9 cellular contexts compared by ENCODE assay signal in genomic region chr1:39082140-39082799, GRCh38. TPM values are rescaled to one million over a fixed set of nuclear protein-coding genes. Genes with fewer than 3 reads are reported as not detected.
DNase-seq lines count a peak whose midpoint lies in the region; ATAC-seq, FAIRE-seq and TF ChIP-seq lines count a peak whose summit lies in the region.
"Had no signal": no experiment of that assay in that cellular context is flagged by ENCODE, and none has a peak within 500 bp of the region (broad histone marks: within the 10 kb centered on the region; RNA-seq: fewer than 3 reads in every experiment).

No MANE protein-coding gene starts in this region.

- CTCF ChIA-PET in activated CD8-positive, alpha-beta memory T cell treated with anti-CD3 and anti-CD28 coated beads, Interleukin-2, amount 10 ng/mL, durations not matched to agents 7 days and 5 days (lab: Charles Lee) = interaction anchor here (1.3 to 2.0 kb wide), 2 partner anchors 14 to 16 kb away, joined by 4 to 6 read pairs; no protein-coding TSS in a partner anchor

- no peak overlapping the region for H3K27ac Mint-ChIP-seq in activated CD8-positive, alpha-beta memory T cell treated with anti-CD3 and anti-CD28 coated beads, Interleukin-2, amount 10 ng/mL, durations not matched to agents 7 days and 5 days

- no peaks in the 10 kb centered on the region for H3K9me3 ChIP-seq in testis

- H3K9me3 Mint-ChIP-seq in activated CD8-positive, alpha-beta memory T cell treated with anti-CD3 and anti-CD28 coated beads, Interleukin-2, amount 10 ng/mL, durations not matched to agents 7 days and 5 days (ENCODE audit: low read depth) = no peaks in the 10 kb centered on the region

- no peak for DNase-seq in activated CD8-positive, alpha-beta memory T cell treated with anti-CD3 and anti-CD28 coated beads, Interleukin-2, amount 10 ng/mL, durations not matched to agents 7 days and 5 days
- DNase-seq in activated CD8-positive, alpha-beta memory T cell treated with anti-CD3 and anti-CD28 coated beads, Interleukin-2, amount 50 U/mL, for 4 hours = no peak
- DNase-seq in left kidney (ENCODE audit: low read depth, low spot score) (peak; percentile 33), testis (peak; percentile 42), HTR-8/SVneo (ENCODE audit: insufficient read length, low spot score) (no peak)
- DNase-seq: activated naive CD4-positive, alpha-beta T cell had no signal

- H3K4me1 ChIP-seq in testis = peaks cover 6% of the 10 kb centered on the region

- peak overlapping the region; percentile 21 for H3K4me3 Mint-ChIP-seq in activated CD8-positive, alpha-beta memory T cell treated with anti-CD3 and anti-CD28 coated beads, Interleukin-2, amount 10 ng/mL, durations not matched to agents 7 days and 5 days

- no peaks in the 10 kb centered on the region for H3K36me3 Mint-ChIP-seq in activated CD8-positive, alpha-beta memory T cell treated with anti-CD3 and anti-CD28 coated beads, Interleukin-2, amount 10 ng/mL, durations not matched to agents 7 days and 5 days

- no peak for TF ChIP-seq CTCF in testis (IDR thresholded peaks at IDR 0.05)

- H3K4me1 Mint-ChIP-seq in activated CD8-positive, alpha-beta memory T cell treated with anti-CD3 and anti-CD28 coated beads, Interleukin-2, amount 10 ng/mL, durations not matched to agents 7 days and 5 days = peaks cover 10% of the 10 kb centered on the region

- H3K4me3 ChIP-seq in testis = peak overlapping the region; percentile 62 to 66

- ATAC-seq in activated CD8-positive, alpha-beta memory T cell treated with anti-CD3 and anti-CD28 coated beads, Interleukin-2, amount 10 ng/mL, durations not matched to agents 7 days and 5 days = no peak
- no peak for ATAC-seq in GM19023 (IDR thresholded peaks at IDR 0.05; ENCODE audit: unreplicated experiment)
- ATAC-seq in GM19455 (IDR thresholded peaks at IDR 0.05; ENCODE audit: unreplicated experiment) = no peak

- no peaks in the 10 kb centered on the region for H3K27me3 ChIP-seq in testis

- peak overlapping the region; percentile 37 for H3K27ac ChIP-seq in angular gyrus (ENCODE audit: low read depth, low read length)
- H3K27ac ChIP-seq in testis = peak overlapping the region; percentile 65 to 68

- no peak for FAIRE-seq in HTR-8/SVneo (lab: Jason Lieb, UNC)

- no peaks in the 10 kb centered on the region for H3K36me3 ChIP-seq in testis (ENCODE audit: low read depth, missing control alignments)

- intact Hi-C loops in testis (cut with DNase I; ENCODE audit: low total_unique reads) = no loop called here

- 49% methylated on average over 16 to 17 of the region's 17 CpGs for WGBS in testis, 2 donors

- TF ChIP-seq POLR2A in testis (IDR thresholded peaks at IDR 0.05) = no peak

- peaks cover 47% of the 10 kb centered on the region for H3K27me3 Mint-ChIP-seq in activated CD8-positive, alpha-beta memory T cell treated with anti-CD3 and anti-CD28 coated beads, Interleukin-2, amount 10 ng/mL, durations not matched to agents 7 days and 5 days

RNA-seq across cellular contexts. Expression of gene NDUFS5, which starts 56.1 kb away (rescaled TPM):
- 100 to 1,000 TPM; 122 to 142 TPM for total RNA-seq in activated CD8-positive, alpha-beta memory T cell treated with anti-CD3 and anti-CD28 coated beads, Interleukin-2, amount 10 ng/mL, durations not matched to agents 7 days and 5 days
- total RNA-seq in testis = 100 to 1,000 TPM; 211 to 354 TPM
- 298 TPM for polyA plus RNA-seq in testis (ENCODE audit: insufficient read depth, low read depth, low replicate concordance)

Comparison
In these comparisons a context has a peak if more than half of its experiments do, and no peak if none do; other contexts are left out.
1. DNase-seq: peak in left kidney (single experiment) and testis (single experiment); none in activated CD8-positive, alpha-beta memory T cell treated with anti-CD3 and anti-CD28 coated beads, Interleukin-2, amount 10 ng/mL, durations not matched to agents 7 days and 5 days (single experiment), activated CD8-positive, alpha-beta memory T cell treated with anti-CD3 and anti-CD28 coated beads, Interleukin-2, amount 50 U/mL, for 4 hours (single experiment) and HTR-8/SVneo (single experiment).